In genomic region chr9:114396558-114397218, GRCh38 we compare ENCODE assay signal across 8 cellular contexts. TPM values are rescaled to one million over a fixed set of nuclear protein-coding genes. Genes with fewer than 3 reads are reported as not detected.
DNase-seq lines count a peak whose midpoint lies in the region; ATAC-seq and TF ChIP-seq lines count a peak whose summit lies in the region.

No MANE protein-coding gene starts in this region.

- H3K4me3 ChIP-seq in gastroesophageal sphincter (peak overlapping the region in 1 of 2 donors; percentile 80), thoracic aorta (peak overlapping the region; percentile 90)

- H3K9me3 ChIP-seq in gastroesophageal sphincter (no peaks in the 10 kb centered on the region), thoracic aorta (no peaks in the 10 kb centered on the region)

- TF ChIP-seq CTCF in gastroesophageal sphincter (IDR thresholded peaks at IDR 0.05) (no peak), thoracic aorta (IDR thresholded peaks at IDR 0.05) (no peak)

- H3K27me3 ChIP-seq in gastroesophageal sphincter (no peaks in the 10 kb centered on the region), thoracic aorta (replicated peaks; ENCODE audit: insufficient read depth) (no peaks in the 10 kb centered on the region)

- peak overlapping the region; percentile 98 to 99 for H3K4me3 Mint-ChIP-seq in activated T-cell treated with anti-CD3 and anti-CD28 coated beads, Interleukin-2, amount 50 U/mL, for 72 hours

- H3K27me3 Mint-ChIP-seq in activated T-cell treated with anti-CD3 and anti-CD28 coated beads, Interleukin-2, amount 50 U/mL, for 72 hours (ENCODE audit: low read depth), result no peaks in the 10 kb centered on the region

- ATAC-seq in activated T-cell treated with anti-CD3 and anti-CD28 coated beads, Interleukin-2, amount 50 U/mL, for 72 hours (replicated peaks in 1 of 2), result no peak
- ATAC-seq in gastroesophageal sphincter (no peak), thoracic aorta (ENCODE audit: insufficient number of reproducible peaks, low FRiP score, low read depth) (no peak), HG03442 (IDR thresholded peaks at IDR 0.05; ENCODE audit: unreplicated experiment) (no peak), HG03108 (IDR thresholded peaks at IDR 0.05; ENCODE audit: unreplicated experiment) (no peak)

- H3K9me3 Mint-ChIP-seq in activated T-cell treated with anti-CD3 and anti-CD28 coated beads, Interleukin-2, amount 50 U/mL, for 72 hours, result no peaks in the 10 kb centered on the region

- H3K4me1 ChIP-seq in gastroesophageal sphincter, result peaks cover 0 to 62% (median 25%) of the 10 kb centered on the region in 3 donors
- H3K4me1 ChIP-seq in thoracic aorta (ENCODE audit: control insufficient read depth in 1 of 2, low read depth in 2 of 2), result peaks cover 15 to 63% of the 10 kb centered on the region in 2 donors

- no peak for TF ChIP-seq EP300 in gastroesophageal sphincter (IDR thresholded peaks at IDR 0.05)

- TF ChIP-seq POLR2A in gastroesophageal sphincter (IDR thresholded peaks at IDR 0.05), result no peak

- H3K4me1 Mint-ChIP-seq in activated T-cell treated with anti-CD3 and anti-CD28 coated beads, Interleukin-2, amount 50 U/mL, for 72 hours (ENCODE audit: low read depth), result peaks cover 58% of the 10 kb centered on the region

- DNase-seq in activated T-cell treated with anti-CD3 and anti-CD28 coated beads, Interleukin-2, amount 50 U/mL, for 72 hours, result no peak
- DNase-seq in activated T-cell treated with anti-CD3 and anti-CD28 coated beads, Interleukin-2, amount 50 U/mL, for 48 hours, result no peak
- DNase-seq in SW480 (ENCODE audit: low spot score) (peak; percentile 64), thoracic aorta (ENCODE audit: low spot score) (no peak), HuH-7.5 (ENCODE audit: low spot score) (no peak)

- H3K36me3 ChIP-seq in gastroesophageal sphincter (peaks cover 0 to 2% of the 10 kb centered on the region in 2 donors), thoracic aorta (no peaks in the 10 kb centered on the region)

- H3K27ac ChIP-seq in gastroesophageal sphincter, result peak overlapping the region; percentile 18 to 88 (median 81)
- H3K27ac ChIP-seq in thoracic aorta, result peak overlapping the region; percentile 73 to 84

- H3K27ac Mint-ChIP-seq in activated T-cell treated with anti-CD3 and anti-CD28 coated beads, Interleukin-2, amount 50 U/mL, for 72 hours, result peak overlapping the region; percentile 91

- peaks cover 4 to 11% of the 10 kb centered on the region in 2 donors for H3K36me3 Mint-ChIP-seq in activated T-cell treated with anti-CD3 and anti-CD28 coated beads, Interleukin-2, amount 50 U/mL, for 72 hours (ENCODE audit: insufficient read depth in 2 of 2)

- 0 to 48% methylated on average over 1 to 15 of the region's 16 CpGs for WGBS in gastroesophageal sphincter (ENCODE audit: low coverage in 1 of 2), 2 donors

RNA-seq across cellular contexts. Expression of gene AKNA, which starts 8.9 kb away (rescaled TPM):
- total RNA-seq in activated T-cell treated with anti-CD3 and anti-CD28 coated beads, Interleukin-2, amount 50 U/mL, for 72 hours, result 100 to 1,000 TPM; 204 to 246 TPM
- total RNA-seq in gastroesophageal sphincter (10 to 100 TPM in 3 of 4 donors, 1 to 10 TPM in 1; 8.8 to 24.3 (median 19.0) TPM), thoracic aorta (10 to 100 TPM; 34.8 to 68.5 TPM)
